1 cellular context compared by ENCODE assay signal in the genomic region with DNA sequence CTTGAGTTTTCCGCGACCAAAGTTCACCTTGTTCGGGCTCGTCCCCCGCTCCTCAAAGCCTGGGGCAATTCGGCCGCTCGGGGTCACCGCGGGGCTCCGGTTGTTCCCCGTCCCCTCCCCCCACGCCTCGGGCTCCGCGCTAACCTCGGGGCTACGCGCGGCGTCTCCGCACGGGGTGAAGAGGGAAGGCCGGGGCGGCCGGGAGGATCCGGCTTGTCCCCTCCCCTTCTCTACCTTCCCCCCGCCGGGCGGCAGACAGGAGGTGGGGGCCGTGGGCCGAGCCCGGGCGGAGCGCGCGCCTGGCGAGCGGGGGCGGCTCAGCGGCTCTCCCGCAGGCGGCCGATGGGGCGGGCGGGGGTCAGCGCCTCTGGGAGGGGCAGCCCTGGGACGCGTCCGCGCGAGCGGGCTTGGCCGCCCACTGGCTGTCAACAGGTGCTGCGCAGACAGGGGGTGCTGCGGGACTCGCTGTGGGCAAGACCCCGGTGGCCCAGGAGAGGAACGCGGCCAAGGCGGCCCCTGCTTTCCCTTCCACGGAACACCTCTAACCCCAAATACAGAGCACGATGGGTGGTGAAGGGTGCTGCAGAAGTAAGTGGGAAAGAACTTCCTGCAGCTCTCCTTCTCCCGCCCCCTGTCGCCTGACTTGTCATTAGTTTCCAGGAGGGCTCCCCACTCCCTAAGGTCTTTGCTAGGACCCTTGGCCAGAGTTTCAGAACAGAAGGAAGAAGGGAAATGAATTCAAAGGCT.
TF ChIP-seq lines count a peak whose summit lies in the region.

A gene with protein sequence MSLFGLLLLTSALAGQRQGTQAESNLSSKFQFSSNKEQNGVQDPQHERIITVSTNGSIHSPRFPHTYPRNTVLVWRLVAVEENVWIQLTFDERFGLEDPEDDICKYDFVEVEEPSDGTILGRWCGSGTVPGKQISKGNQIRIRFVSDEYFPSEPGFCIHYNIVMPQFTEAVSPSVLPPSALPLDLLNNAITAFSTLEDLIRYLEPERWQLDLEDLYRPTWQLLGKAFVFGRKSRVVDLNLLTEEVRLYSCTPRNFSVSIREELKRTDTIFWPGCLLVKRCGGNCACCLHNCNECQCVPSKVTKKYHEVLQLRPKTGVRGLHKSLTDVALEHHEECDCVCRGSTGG (minus strand): TSS at position 177 of the 747 bp plus-strand sequence. CDS start 896 bp downstream, outside the sequence.

TF ChIP-seq in HepG2, 621 proteins besides CTCF, POLR2A, EP300 and RAD21 (continued from another document and continues in another):
- TF ChIP-seq, protein P1, sequence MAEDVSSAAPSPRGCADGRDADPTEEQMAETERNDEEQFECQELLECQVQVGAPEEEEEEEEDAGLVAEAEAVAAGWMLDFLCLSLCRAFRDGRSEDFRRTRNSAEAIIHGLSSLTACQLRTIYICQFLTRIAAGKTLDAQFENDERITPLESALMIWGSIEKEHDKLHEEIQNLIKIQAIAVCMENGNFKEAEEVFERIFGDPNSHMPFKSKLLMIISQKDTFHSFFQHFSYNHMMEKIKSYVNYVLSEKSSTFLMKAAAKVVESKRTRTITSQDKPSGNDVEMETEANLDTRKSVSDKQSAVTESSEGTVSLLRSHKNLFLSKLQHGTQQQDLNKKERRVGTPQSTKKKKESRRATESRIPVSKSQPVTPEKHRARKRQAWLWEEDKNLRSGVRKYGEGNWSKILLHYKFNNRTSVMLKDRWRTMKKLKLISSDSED (CRISPR knock-in tag; IDR thresholded peaks at IDR 0.05) = no peak
- TF ChIP-seq, protein P2, sequence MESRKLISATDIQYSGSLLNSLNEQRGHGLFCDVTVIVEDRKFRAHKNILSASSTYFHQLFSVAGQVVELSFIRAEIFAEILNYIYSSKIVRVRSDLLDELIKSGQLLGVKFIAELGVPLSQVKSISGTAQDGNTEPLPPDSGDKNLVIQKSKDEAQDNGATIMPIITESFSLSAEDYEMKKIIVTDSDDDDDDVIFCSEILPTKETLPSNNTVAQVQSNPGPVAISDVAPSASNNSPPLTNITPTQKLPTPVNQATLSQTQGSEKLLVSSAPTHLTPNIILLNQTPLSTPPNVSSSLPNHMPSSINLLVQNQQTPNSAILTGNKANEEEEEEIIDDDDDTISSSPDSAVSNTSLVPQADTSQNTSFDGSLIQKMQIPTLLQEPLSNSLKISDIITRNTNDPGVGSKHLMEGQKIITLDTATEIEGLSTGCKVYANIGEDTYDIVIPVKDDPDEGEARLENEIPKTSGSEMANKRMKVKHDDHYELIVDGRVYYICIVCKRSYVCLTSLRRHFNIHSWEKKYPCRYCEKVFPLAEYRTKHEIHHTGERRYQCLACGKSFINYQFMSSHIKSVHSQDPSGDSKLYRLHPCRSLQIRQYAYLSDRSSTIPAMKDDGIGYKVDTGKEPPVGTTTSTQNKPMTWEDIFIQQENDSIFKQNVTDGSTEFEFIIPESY (CRISPR knock-in tag; IDR thresholded peaks at IDR 0.05) = 0 out of 2 replicates have a peak, but pooled peaks have one; percentile 7
- TF ChIP-seq AGO2 (optimal IDR thresholded peaks at IDR 0.05; ENCODE audit: low read depth, low read length) (peak; percentile 34), SP4 (CRISPR knock-in tag; IDR thresholded peaks at IDR 0.05) (peak; percentile 58; the same call in 1 of the 2 replicates), ZNF446 (CRISPR knock-in tag; IDR thresholded peaks at IDR 0.05) (peak; percentile 30; the same call in 1 of the 2 replicates), STAG1 (CRISPR knock-in tag; IDR thresholded peaks at IDR 0.05) (peak; percentile 38; the same call in 1 of the 2 replicates), DMAP1 (CRISPR knock-in tag; IDR thresholded peaks at IDR 0.05) (peak; percentile 54), YEATS2 (CRISPR knock-in tag; IDR thresholded peaks at IDR 0.05; ENCODE audit: borderline replicate concordance) (no peak), CHD2 (IDR thresholded peaks at IDR 0.05; ENCODE audit: low read depth, low read length) (peak; percentile 48; the same call in 1 of the 2 replicates), ZNF331 (CRISPR knock-in tag; IDR thresholded peaks at IDR 0.05) (peak; percentile 30; the same call in 1 of the 2 replicates), ZNF615 (CRISPR knock-in tag; IDR thresholded peaks at IDR 0.05; ENCODE audit: borderline replicate concordance) (no peak), ARNT2 (CRISPR knock-in tag; IDR thresholded peaks at IDR 0.05; ENCODE audit: low read depth) (0 out of 2 replicates have a peak, but pooled peaks have one; percentile 31), ZNF430 (CRISPR knock-in tag; IDR thresholded peaks at IDR 0.05) (0 out of 2 replicates have a peak, but pooled peaks have one; percentile 28), ZFP90 (CRISPR knock-in tag; IDR thresholded peaks at IDR 0.05; ENCODE audit: borderline replicate concordance) (peak; percentile 46), FOSL2 (CRISPR knock-in tag; IDR thresholded peaks at IDR 0.05) (0 out of 2 replicates have a peak, but pooled peaks have one; percentile 13), SALL1 (CRISPR knock-in tag; IDR thresholded peaks at IDR 0.05) (peak; percentile 54), ZNF616 (CRISPR knock-in tag; IDR thresholded peaks at IDR 0.05; ENCODE audit: low read depth) (0 out of 2 replicates have a peak, but pooled peaks have one; percentile 38), SP5 (CRISPR knock-in tag; IDR thresholded peaks at IDR 0.05; ENCODE audit: borderline replicate concordance, low read depth) (no peak; the same call in none of the 2 replicates), SMC3 (IDR thresholded peaks at IDR 0.05; ENCODE audit: low read length) (no peak), RFX1 (IDR thresholded peaks at IDR 0.05) (no peak), TARDBP (CRISPR knock-in tag; IDR thresholded peaks at IDR 0.05) (no peak), MZF1 (CRISPR knock-in tag; IDR thresholded peaks at IDR 0.05; ENCODE audit: borderline replicate concordance) (no peak), ZNF776 (CRISPR knock-in tag; IDR thresholded peaks at IDR 0.05) (no peak), RBFOX2 (IDR thresholded peaks at IDR 0.05; ENCODE audit: low read depth, low read length) (peak; percentile 82), KMT2A (CRISPR knock-in tag; IDR thresholded peaks at IDR 0.05) (peak; percentile 23; the same call in 1 of the 2 replicates), TBX2 (CRISPR knock-in tag; IDR thresholded peaks at IDR 0.05; ENCODE audit: borderline replicate concordance) (peak; percentile 42), TBX3 (IDR thresholded peaks at IDR 0.05; ENCODE audit: borderline replicate concordance) (no peak)
- TF ChIP-seq, protein P3, sequence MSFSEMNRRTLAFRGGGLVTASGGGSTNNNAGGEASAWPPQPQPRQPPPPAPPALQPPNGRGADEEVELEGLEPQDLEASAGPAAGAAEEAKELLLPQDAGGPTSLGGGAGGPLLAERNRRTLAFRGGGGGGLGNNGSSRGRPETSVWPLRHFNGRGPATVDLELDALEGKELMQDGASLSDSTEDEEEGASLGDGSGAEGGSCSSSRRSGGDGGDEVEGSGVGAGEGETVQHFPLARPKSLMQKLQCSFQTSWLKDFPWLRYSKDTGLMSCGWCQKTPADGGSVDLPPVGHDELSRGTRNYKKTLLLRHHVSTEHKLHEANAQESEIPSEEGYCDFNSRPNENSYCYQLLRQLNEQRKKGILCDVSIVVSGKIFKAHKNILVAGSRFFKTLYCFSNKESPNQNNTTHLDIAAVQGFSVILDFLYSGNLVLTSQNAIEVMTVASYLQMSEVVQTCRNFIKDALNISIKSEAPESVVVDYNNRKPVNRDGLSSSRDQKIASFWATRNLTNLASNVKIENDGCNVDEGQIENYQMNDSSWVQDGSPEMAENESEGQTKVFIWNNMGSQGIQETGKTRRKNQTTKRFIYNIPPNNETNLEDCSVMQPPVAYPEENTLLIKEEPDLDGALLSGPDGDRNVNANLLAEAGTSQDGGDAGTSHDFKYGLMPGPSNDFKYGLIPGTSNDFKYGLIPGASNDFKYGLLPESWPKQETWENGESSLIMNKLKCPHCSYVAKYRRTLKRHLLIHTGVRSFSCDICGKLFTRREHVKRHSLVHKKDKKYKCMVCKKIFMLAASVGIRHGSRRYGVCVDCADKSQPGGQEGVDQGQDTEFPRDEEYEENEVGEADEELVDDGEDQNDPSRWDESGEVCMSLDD (CRISPR knock-in tag; IDR thresholded peaks at IDR 0.05; ENCODE audit: borderline replicate concordance) = 0 out of 2 replicates have a peak, but pooled peaks have one; percentile 40
- TF ChIP-seq, protein P4, sequence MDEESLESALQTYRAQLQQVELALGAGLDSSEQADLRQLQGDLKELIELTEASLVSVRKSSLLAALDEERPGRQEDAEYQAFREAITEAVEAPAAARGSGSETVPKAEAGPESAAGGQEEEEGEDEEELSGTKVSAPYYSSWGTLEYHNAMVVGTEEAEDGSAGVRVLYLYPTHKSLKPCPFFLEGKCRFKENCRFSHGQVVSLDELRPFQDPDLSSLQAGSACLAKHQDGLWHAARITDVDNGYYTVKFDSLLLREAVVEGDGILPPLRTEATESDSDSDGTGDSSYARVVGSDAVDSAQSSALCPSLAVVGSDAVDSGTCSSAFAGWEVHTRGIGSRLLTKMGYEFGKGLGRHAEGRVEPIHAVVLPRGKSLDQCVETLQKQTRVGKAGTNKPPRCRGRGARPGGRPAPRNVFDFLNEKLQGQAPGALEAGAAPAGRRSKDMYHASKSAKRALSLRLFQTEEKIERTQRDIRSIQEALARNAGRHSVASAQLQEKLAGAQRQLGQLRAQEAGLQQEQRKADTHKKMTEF (CRISPR knock-in tag; IDR thresholded peaks at IDR 0.05) = peak; percentile 41; the same call in 1 of the 2 replicates
- TF ChIP-seq, protein P5, sequence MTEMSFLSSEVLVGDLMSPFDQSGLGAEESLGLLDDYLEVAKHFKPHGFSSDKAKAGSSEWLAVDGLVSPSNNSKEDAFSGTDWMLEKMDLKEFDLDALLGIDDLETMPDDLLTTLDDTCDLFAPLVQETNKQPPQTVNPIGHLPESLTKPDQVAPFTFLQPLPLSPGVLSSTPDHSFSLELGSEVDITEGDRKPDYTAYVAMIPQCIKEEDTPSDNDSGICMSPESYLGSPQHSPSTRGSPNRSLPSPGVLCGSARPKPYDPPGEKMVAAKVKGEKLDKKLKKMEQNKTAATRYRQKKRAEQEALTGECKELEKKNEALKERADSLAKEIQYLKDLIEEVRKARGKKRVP (CRISPR knock-in tag; IDR thresholded peaks at IDR 0.05) = no peak
- TF ChIP-seq, protein P6, sequence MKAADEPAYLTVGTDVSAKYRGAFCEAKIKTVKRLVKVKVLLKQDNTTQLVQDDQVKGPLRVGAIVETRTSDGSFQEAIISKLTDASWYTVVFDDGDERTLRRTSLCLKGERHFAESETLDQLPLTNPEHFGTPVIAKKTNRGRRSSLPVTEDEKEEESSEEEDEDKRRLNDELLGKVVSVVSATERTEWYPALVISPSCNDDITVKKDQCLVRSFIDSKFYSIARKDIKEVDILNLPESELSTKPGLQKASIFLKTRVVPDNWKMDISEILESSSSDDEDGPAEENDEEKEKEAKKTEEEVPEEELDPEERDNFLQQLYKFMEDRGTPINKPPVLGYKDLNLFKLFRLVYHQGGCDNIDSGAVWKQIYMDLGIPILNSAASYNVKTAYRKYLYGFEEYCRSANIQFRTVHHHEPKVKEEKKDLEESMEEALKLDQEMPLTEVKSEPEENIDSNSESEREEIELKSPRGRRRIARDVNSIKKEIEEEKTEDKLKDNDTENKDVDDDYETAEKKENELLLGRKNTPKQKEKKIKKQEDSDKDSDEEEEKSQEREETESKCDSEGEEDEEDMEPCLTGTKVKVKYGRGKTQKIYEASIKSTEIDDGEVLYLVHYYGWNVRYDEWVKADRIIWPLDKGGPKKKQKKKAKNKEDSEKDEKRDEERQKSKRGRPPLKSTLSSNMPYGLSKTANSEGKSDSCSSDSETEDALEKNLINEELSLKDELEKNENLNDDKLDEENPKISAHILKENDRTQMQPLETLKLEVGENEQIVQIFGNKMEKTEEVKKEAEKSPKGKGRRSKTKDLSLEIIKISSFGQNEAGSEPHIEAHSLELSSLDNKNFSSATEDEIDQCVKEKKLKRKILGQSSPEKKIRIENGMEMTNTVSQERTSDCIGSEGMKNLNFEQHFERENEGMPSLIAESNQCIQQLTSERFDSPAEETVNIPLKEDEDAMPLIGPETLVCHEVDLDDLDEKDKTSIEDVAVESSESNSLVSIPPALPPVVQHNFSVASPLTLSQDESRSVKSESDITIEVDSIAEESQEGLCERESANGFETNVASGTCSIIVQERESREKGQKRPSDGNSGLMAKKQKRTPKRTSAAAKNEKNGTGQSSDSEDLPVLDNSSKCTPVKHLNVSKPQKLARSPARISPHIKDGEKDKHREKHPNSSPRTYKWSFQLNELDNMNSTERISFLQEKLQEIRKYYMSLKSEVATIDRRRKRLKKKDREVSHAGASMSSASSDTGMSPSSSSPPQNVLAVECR (CRISPR knock-in tag; IDR thresholded peaks at IDR 0.05; ENCODE audit: borderline replicate concordance) = peak; percentile 41; the same call in 1 of the 2 replicates
- TF ChIP-seq, protein P7, sequence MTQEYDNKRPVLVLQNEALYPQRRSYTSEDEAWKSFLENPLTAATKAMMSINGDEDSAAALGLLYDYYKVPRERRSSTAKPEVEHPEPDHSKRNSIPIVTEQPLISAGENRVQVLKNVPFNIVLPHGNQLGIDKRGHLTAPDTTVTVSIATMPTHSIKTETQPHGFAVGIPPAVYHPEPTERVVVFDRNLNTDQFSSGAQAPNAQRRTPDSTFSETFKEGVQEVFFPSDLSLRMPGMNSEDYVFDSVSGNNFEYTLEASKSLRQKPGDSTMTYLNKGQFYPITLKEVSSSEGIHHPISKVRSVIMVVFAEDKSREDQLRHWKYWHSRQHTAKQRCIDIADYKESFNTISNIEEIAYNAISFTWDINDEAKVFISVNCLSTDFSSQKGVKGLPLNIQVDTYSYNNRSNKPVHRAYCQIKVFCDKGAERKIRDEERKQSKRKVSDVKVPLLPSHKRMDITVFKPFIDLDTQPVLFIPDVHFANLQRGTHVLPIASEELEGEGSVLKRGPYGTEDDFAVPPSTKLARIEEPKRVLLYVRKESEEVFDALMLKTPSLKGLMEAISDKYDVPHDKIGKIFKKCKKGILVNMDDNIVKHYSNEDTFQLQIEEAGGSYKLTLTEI (CRISPR knock-in tag; conservative IDR thresholded peaks at IDR 0.05) = no peak
- TF ChIP-seq, protein P8, sequence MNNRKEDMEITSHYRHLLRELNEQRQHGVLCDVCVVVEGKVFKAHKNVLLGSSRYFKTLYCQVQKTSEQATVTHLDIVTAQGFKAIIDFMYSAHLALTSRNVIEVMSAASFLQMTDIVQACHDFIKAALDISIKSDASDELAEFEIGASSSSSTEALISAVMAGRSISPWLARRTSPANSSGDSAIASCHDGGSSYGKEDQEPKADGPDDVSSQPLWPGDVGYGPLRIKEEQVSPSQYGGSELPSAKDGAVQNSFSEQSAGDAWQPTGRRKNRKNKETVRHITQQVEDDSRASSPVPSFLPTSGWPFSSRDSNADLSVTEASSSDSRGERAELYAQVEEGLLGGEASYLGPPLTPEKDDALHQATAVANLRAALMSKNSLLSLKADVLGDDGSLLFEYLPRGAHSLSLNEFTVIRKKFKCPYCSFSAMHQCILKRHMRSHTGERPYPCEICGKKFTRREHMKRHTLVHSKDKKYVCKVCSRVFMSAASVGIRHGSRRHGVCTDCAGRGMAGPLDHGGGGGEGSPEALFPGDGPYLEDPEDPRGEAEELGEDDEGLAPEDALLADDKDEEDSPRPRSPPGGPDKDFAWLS (CRISPR knock-in tag; IDR thresholded peaks at IDR 0.05; ENCODE audit: borderline replicate concordance) = no peak
